28 cellular contexts compared by ENCODE assay signal in genomic region chr4:163180087-163180486, GRCh38.
"Had no signal": no experiment of that assay in that cellular context is flagged by ENCODE, and none has a peak within 500 bp of the region (broad histone marks: within the 10 kb centered on the region; RNA-seq: fewer than 3 reads in every experiment).

No MANE protein-coding gene starts in this region.

- H3K4me1 Mint-ChIP-seq: activated naive CD8-positive, alpha-beta T cell treated with anti-CD3 and anti-CD28 coated beads for 36 hours; brain had no signal

- H3K36me3 ChIP-seq: adrenal gland, ascending aorta, left ventricle myocardium inferior, ovary, prostate gland, thoracic aorta had no signal

- ATAC-seq: sciatic nerve had no signal

- H3K27ac Mint-ChIP-seq: activated naive CD4-positive, alpha-beta T cell treated with anti-CD3 and anti-CD28 coated beads for 36 hours; activated naive CD8-positive, alpha-beta T cell treated with anti-CD3 and anti-CD28 coated beads for 36 hours; activated T-helper 1 cell treated with anti-CD3 and anti-CD28 coated beads, Interleukin-12 subunit alpha, Interleukin-12 subunit beta, Interleukin-2, Interleukin-4 antibody, amounts not matched to agents 30 ng/mL and 10 ng/mL and 1 ng/mL, durations not matched to agents 14 hours and 24 hours and 36 hours; nephron; stimulated activated naive CD8-positive, alpha-beta T cell treated with anti-CD3 and anti-CD28 coated beads, Interleukin-15, Interleukin-2, amounts not matched to agents 100 ng/mL and 50 ng/mL, for 24 hours had no signal

- H3K9me3 ChIP-seq: adrenal gland, ascending aorta, left ventricle myocardium inferior, ovary, prostate gland, thoracic aorta had no signal

- H3K4me3 ChIP-seq: adrenal gland, ascending aorta, left ventricle myocardium inferior, lung, ovary, prostate gland, skin epidermis, thoracic aorta had no signal

- H3K4me3 Mint-ChIP-seq: activated naive CD4-positive, alpha-beta T cell treated with anti-CD3 and anti-CD28 coated beads for 36 hours; activated naive CD8-positive, alpha-beta T cell treated with anti-CD3 and anti-CD28 coated beads for 36 hours; activated T-helper 1 cell treated with anti-CD3 and anti-CD28 coated beads, Interleukin-12 subunit alpha, Interleukin-12 subunit beta, Interleukin-2, Interleukin-4 antibody, amounts not matched to agents 30 ng/mL and 10 ng/mL and 1 ng/mL, durations not matched to agents 14 hours and 24 hours and 36 hours; brain; nephron; stimulated activated naive CD8-positive, alpha-beta T cell treated with anti-CD3 and anti-CD28 coated beads, Interleukin-15, Interleukin-2, amounts not matched to agents 100 ng/mL and 50 ng/mL, for 24 hours had no signal

- H3K4me1 ChIP-seq: adrenal gland, ascending aorta, left ventricle myocardium inferior, prostate gland had no signal

- H3K27me3 ChIP-seq: adrenal gland, ascending aorta, ovary had no signal

- DNase-seq: activated CD4-positive, alpha-beta T cell treated with anti-CD3 and anti-CD28 coated beads for 4 hours; activated CD4-positive, alpha-beta T cell treated with anti-CD3 and anti-CD28 coated beads, Interleukin-2, amount 50 U/mL, for 4 hours; activated effector memory CD4-positive, alpha-beta T cell treated with anti-CD3 and anti-CD28 coated beads, Interleukin-2, amount 50 U/mL, for 16 hours; activated naive CD4-positive, alpha-beta T cell treated with anti-CD3 and anti-CD28 coated beads for 36 hours; activated naive CD8-positive, alpha-beta T cell treated with anti-CD3 and anti-CD28 coated beads for 36 hours; activated T-cell treated with anti-CD3 and anti-CD28 coated beads for 4 hours; adrenal gland; central memory CD4-positive, alpha-beta T cell; glutamatergic neuron; left ventricle myocardium inferior; ovary; retina; stimulated activated CD4-positive, alpha-beta T cell treated with anti-CD3 and anti-CD28 coated beads, Interleukin-12 subunit alpha, Interleukin-12 subunit beta, amount 100 ng/mL, for 4 hours; stimulated activated CD4-positive, alpha-beta T cell treated with anti-CD3 and anti-CD28 coated beads, Interleukin-4, amount 100 ng/mL, for 1 hour; T-helper 2 cell; trophoblast cell had no signal

- H3K36me3 Mint-ChIP-seq: activated naive CD8-positive, alpha-beta T cell treated with anti-CD3 and anti-CD28 coated beads for 36 hours; brain had no signal

- H3K9me3 Mint-ChIP-seq: activated naive CD4-positive, alpha-beta T cell treated with anti-CD3 and anti-CD28 coated beads for 36 hours; activated naive CD8-positive, alpha-beta T cell treated with anti-CD3 and anti-CD28 coated beads for 36 hours; activated T-helper 1 cell treated with anti-CD3 and anti-CD28 coated beads, Interleukin-12 subunit alpha, Interleukin-12 subunit beta, Interleukin-2, Interleukin-4 antibody, amounts not matched to agents 30 ng/mL and 10 ng/mL and 1 ng/mL, durations not matched to agents 14 hours and 24 hours and 36 hours; nephron; stimulated activated naive CD8-positive, alpha-beta T cell treated with anti-CD3 and anti-CD28 coated beads, Interleukin-15, Interleukin-2, amounts not matched to agents 100 ng/mL and 50 ng/mL, for 24 hours had no signal

- H3K27ac ChIP-seq: adrenal gland, ascending aorta, epithelial cell of prostate, left ventricle myocardium inferior, ovary, prostate gland, skin epidermis, thoracic aorta, VCaP had no signal
